ENCODE assay signal across 18 cellular contexts in the genomic region with DNA sequence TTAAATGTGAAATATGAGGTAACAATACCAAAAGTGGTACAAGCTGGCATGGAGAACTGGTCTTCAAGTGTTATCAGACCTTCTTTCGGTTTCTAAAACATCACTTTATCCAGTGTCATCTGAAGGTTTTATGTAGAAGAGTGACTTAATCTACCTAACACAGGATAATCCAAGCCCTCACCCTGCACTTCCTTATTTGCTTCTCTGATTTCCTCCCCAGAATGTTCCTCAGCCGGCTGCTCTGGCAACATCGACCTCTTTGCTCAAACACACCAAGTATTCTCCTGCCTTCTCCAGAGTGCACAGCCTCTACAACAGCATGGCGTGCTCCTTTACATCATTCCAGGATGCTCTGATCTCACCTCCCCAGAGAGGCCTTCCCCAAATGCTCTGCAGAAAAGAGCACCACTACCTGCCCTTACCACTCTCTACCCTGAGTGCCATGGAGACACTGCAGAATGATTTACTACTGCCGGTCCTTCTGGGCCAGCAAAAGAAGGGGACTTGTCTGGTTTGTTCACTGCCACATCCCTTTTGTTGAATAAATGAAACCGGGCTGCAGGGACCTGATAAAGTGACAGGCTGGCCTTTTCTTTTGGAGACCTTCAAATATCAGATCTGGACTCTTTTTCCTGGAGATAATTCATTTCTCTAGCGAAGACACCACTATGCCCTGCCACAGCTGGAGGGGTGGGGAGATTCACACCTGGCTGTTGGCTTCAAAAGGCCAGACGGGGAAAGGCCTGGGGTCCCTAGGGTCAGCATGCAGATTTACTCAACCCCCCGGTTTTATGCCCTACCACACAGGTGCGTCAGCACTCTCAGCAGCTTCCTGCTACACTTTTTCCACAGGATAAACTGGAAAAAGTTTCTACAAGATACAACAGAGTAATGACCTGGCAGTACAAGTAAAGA. TPM values are rescaled to one million over a fixed set of nuclear protein-coding genes. Genes with fewer than 3 reads are reported as not detected.
DNase-seq lines count a peak whose midpoint lies in the region; ATAC-seq, FAIRE-seq and TF ChIP-seq lines count a peak whose summit lies in the region.
"Had no signal": no experiment of that assay in that cellular context is flagged by ENCODE, and none has a peak within 500 bp of the region (broad histone marks: within the 10 kb centered on the region; RNA-seq: fewer than 3 reads in every experiment).

No MANE protein-coding gene starts in this region.

- CTCF ChIA-PET in GM12878 (lab: Yijun Ruan, JAX), result interaction anchor here (1.2 to 5.3 kb wide), 3 partner anchors 14 to 89 kb away, joined by 3 to 34 read pairs (median 8); no protein-coding TSS in a partner anchor

- BruUV-seq in GM12878 (replicated peaks; lab: Mats Ljungman, UMichigan), result no TSS peak

- peak overlapping the region; percentile 17 for H3K4me2 ChIP-seq in GM12878 (ENCODE audit: control insufficient read depth, insufficient read depth)

- in situ Hi-C loops in GM12878 (cut with MboI), result no loop called here

- H3K9me3 ChIP-seq in GM12878 (replicated peaks; ENCODE audit: control insufficient read depth, insufficient read depth, low read length), result peaks cover 2% of the 10 kb centered on the region
- H3K9me3 ChIP-seq: adrenal gland had no signal

- no peak for TF ChIP-seq EP300 in GM12878 (IDR thresholded peaks at IDR 0.05; ENCODE audit: borderline replicate concordance in 1 of 2, control insufficient read depth in 1 of 2, low read depth in 2 of 2, low read length in 2 of 2)

- no peak for TF ChIP-seq POLR2A in GM12878 (IDR thresholded peaks at IDR 0.05; ENCODE audit: low read depth, low read length)

- no peak overlapping the region for H3K4me3 ChIP-seq in GM12878
- H3K4me3 ChIP-seq: adrenal gland, heart left ventricle, SK-N-MC had no signal

- peaks cover 35% of the 10 kb centered on the region for H3K4me1 ChIP-seq in GM12878 (ENCODE audit: control insufficient read depth, insufficient read depth, low read length)
- H3K4me1 ChIP-seq: adrenal gland, heart left ventricle had no signal

- H3K36me3 ChIP-seq in GM12878 (ENCODE audit: control insufficient read depth in 2 of 2, insufficient read depth in 2 of 2, low read length in 1 of 2), result peaks cover 3 to 8% of the 10 kb centered on the region in 2 experiments; a peak in 3 of 4 replicates
- H3K36me3 ChIP-seq: heart left ventricle had no signal

- intact Hi-C loops in GM12878 (cut with micrococcal nuclease; ENCODE audit: unreplicated experiment), result loop anchor here (2.0 to 5.0 kb wide), 2 partner anchors 25 to 89 kb away; no protein-coding TSS in a partner anchor
- intact Hi-C loops in head of caudate nucleus (cut with DNase I), result no loop called here

- no peaks in the 10 kb centered on the region for H3K27me3 ChIP-seq in GM12878 (replicated peaks in 1 of 2; ENCODE audit: control insufficient read depth in 2 of 2, insufficient read depth in 2 of 2, low read length in 1 of 2)
- H3K27me3 ChIP-seq: adrenal gland, heart left ventricle had no signal

- H4K20me1 ChIP-seq in GM12878 (ENCODE audit: control insufficient read depth, insufficient read depth), result no peaks in the 10 kb centered on the region

- WGBS in GM12878 (ENCODE audit: insufficient coverage, insufficient replicate concordance, low lambda C conversion rate, missing lambda C conversion rate), result 52% methylated on average over 10 of the region's 10 CpGs

- ATAC-seq in GM18511 (IDR thresholded peaks at IDR 0.05; ENCODE audit: unreplicated experiment), result peak; percentile 31
- peak; percentile 35 for ATAC-seq in GM21447 (IDR thresholded peaks at IDR 0.05; ENCODE audit: unreplicated experiment)
- ATAC-seq in HG03066 (IDR thresholded peaks at IDR 0.05; ENCODE audit: low read depth, unreplicated experiment), result peak; percentile 14
- ATAC-seq in GM12878, result peak; percentile 63
- ATAC-seq: heart left ventricle had no signal

- POLR2A ChIA-PET in GM12878 (lab: Charles Lee), result interaction anchor here (0.9 to 2.8 kb wide), 6 partner anchors 13 to 49 kb away, joined by 3 to 10 read pairs (median 4); no protein-coding TSS in a partner anchor

- DNase-seq in GM12878 (ENCODE audit: low read depth, low spot score) (no peak), mesenteric fat pad (ENCODE audit: low spot score) (no peak), head of caudate nucleus (no peak), iPS-NIHi11 (ENCODE audit: low spot score) (no peak)
- no peak for DNase-seq in activated T-cell treated with anti-CD3 and anti-CD28 coated beads, Interleukin-2, amount 50 U/mL, for 1 hour
- DNase-seq: activated CD4-positive, alpha-beta memory T cell treated with anti-CD3 and anti-CD28 coated beads for 36 hours; adrenal gland; heart left ventricle; mesendoderm; NCI-H69 had no signal

- TF ChIP-seq CTCF in GM12878 (IDR thresholded peaks at IDR 0.05 in 2 of 3, conservative IDR thresholded peaks at IDR 0.05 in 1 of 3; ENCODE audit: control insufficient read depth in 2 of 3, extremely low read depth in 1 of 3, insufficient read depth in 1 of 3, low read depth in 3 of 3, low read length in 3 of 3), result no peak

- peak overlapping the region; percentile 11; the same call in 1 of the 2 replicates for H3K9ac ChIP-seq in GM12878 (ENCODE audit: control insufficient read depth, insufficient read depth, low read length)

- FAIRE-seq in GM12878 (lab: Jason Lieb, UNC), result no peak

- peak overlapping the region; percentile 18 for H2AFZ ChIP-seq in GM12878 (ENCODE audit: control insufficient read depth, low read depth, low read length)

- no peak for TF ChIP-seq RAD21 in GM12878 (IDR thresholded peaks at IDR 0.05; ENCODE audit: insufficient read depth, low read depth, low read length)

- peak overlapping the region; percentile 70 for H3K27ac ChIP-seq in GM12878 (ENCODE audit: control insufficient read depth, insufficient read depth)
- H3K27ac ChIP-seq: adrenal gland, heart left ventricle, SK-N-MC had no signal

- RAD21 ChIA-PET in GM12878 (lab: Charles Lee; ENCODE audit: unreplicated experiment), result interaction anchor here (1.7 to 3.2 kb wide), 3 partner anchors 16 to 45 kb away, joined by 8 to 19 read pairs (median 12); no protein-coding TSS in a partner anchor

- H3K79me2 ChIP-seq in GM12878 (ENCODE audit: control insufficient read depth, insufficient read depth, low read length), result peaks cover 4% of the 10 kb centered on the region; the same call in 1 of the 2 replicates

- SMC1A ChIA-PET in GM12878 (lab: Charles Lee; ENCODE audit: uncharacterized antibody, unreplicated experiment), result interaction anchor here (0.8 to 5.0 kb wide), 11 partner anchors 8 to 73 kb away, joined by 3 to 81 read pairs (median 5); no protein-coding TSS in a partner anchor

TF ChIP-seq in GM12878, 131 proteins besides CTCF, POLR2A, EP300 and RAD21 (continues in another document):
- TF ChIP-seq BMI1 (IDR thresholded peaks at IDR 0.05; ENCODE audit: borderline replicate concordance) (no peak), DPF2 (IDR thresholded peaks at IDR 0.05) (no peak)

RNA-seq across cellular contexts. Expression of gene TTR, which starts 42.0 kb away (rescaled TPM):
- not detected in 2 replicates for total RNA-seq in GM12878 (2013; cell fraction: nucleolus; rRNA removed)
- total RNA-seq in GM12878 (2014; rRNA removed), result not detected in 2 replicates
- not detected in 2 replicates for total RNA-seq in GM12878 (2014; rRNA removed; fragmentation: Illumina TruSeq; extraction: Trizol)
- total RNA-seq in GM12878 (2021), result 0.93 and 1.2 TPM in 2 replicates
- not detected for polyA plus RNA-seq in GM12878 (2011; ENCODE audit: low read depth)
- not detected in 2 replicates for polyA plus RNA-seq in GM12878 (2011; rRNA removed)
- not detected in 2 replicates for polyA plus RNA-seq in GM12878 (2011; cell fraction: cytosol; rRNA removed)
- not detected in 2 replicates for polyA plus RNA-seq in GM12878 (2011; cell fraction: nucleus; rRNA removed)
- not detected in 2 replicates for polyA plus RNA-seq in GM12878 (2012)
- not detected in 2 replicates for polyA plus RNA-seq in GM12878 (2014; fragmentation: Illumina TruSeq; extraction: Trizol)
- polyA plus RNA-seq in GM12878 (2014; fragmentation: Nextera tagmentation; extraction: Ambion mirVana), result under 1 TPM in 1 of 2 experiments, not detected in 1; 0.05 TPM
- not detected in 2 replicates for polyA plus RNA-seq in GM12878 (2014; rRNA removed)
- not detected for polyA plus RNA-seq in GM12878 (2016; fragmentation: Nextera tagmentation; extraction: Ambion mirVana)
- not detected in 2 replicates for polyA minus RNA-seq in GM12878 (2011; rRNA and poly(A)+ RNA removed)
- polyA minus RNA-seq in GM12878 (2011; cell fraction: cytosol; rRNA and poly(A)+ RNA removed), result not detected in 2 replicates
- not detected in 2 replicates for polyA minus RNA-seq in GM12878 (2011; cell fraction: nucleus; rRNA and poly(A)+ RNA removed)
- not detected for total RNA-seq in mesenteric fat pad
- total RNA-seq: activated CD4-positive, alpha-beta memory T cell treated with anti-CD3 and anti-CD28 coated beads for 36 hours; heart left ventricle; MCF 10A; renal cortical epithelial cell; urinary bladder had no signal
- polyA plus RNA-seq: BJ had no signal

RNA-seq across cellular contexts. Expression of gene B4GALT6, which starts 50.7 kb away (rescaled TPM):
- 40.1 and 41.4 TPM in 2 replicates for total RNA-seq in GM12878 (2013; cell fraction: nucleolus; rRNA removed)
- 14.8 and 17.8 TPM in 2 replicates for total RNA-seq in GM12878 (2014; rRNA removed)
- total RNA-seq in GM12878 (2014; rRNA removed; fragmentation: Illumina TruSeq; extraction: Trizol), result 20.8 and 21.9 TPM in 2 replicates
- total RNA-seq in GM12878 (2021), result 43.0 and 44.5 TPM in 2 replicates
- polyA plus RNA-seq in GM12878 (2011; ENCODE audit: low read depth), result 6.5 TPM
- polyA plus RNA-seq in GM12878 (2011; rRNA removed), result 47.4 and 82.7 TPM in 2 replicates
- polyA plus RNA-seq in GM12878 (2011; cell fraction: cytosol; rRNA removed), result 11.0 and 15.6 TPM in 2 replicates
- polyA plus RNA-seq in GM12878 (2011; cell fraction: nucleus; rRNA removed), result 32.3 and 32.5 TPM in 2 replicates
- polyA plus RNA-seq in GM12878 (2012), result 18.1 and 21.1 TPM in 2 replicates
- polyA plus RNA-seq in GM12878 (2014; fragmentation: Illumina TruSeq; extraction: Trizol), result 35.7 and 48.3 TPM in 2 replicates
- polyA plus RNA-seq in GM12878 (2014; fragmentation: Nextera tagmentation; extraction: Ambion mirVana), result 10 to 100 TPM; 13.4 to 14.1 TPM
- 20.2 and 21.3 TPM in 2 replicates for polyA plus RNA-seq in GM12878 (2014; rRNA removed)
- polyA plus RNA-seq in GM12878 (2016; fragmentation: Nextera tagmentation; extraction: Ambion mirVana), result 10 to 100 TPM; 11.9 to 13.6 TPM
- polyA minus RNA-seq in GM12878 (2011; rRNA and poly(A)+ RNA removed), result 26.6 and 46.6 TPM in 2 replicates
- polyA minus RNA-seq in GM12878 (2011; cell fraction: cytosol; rRNA and poly(A)+ RNA removed), result 24.7 and 28.3 TPM in 2 replicates
- 15.2 and 19.9 TPM in 2 replicates for polyA minus RNA-seq in GM12878 (2011; cell fraction: nucleus; rRNA and poly(A)+ RNA removed)
- total RNA-seq in mesenteric fat pad, result 7.3 TPM
